ENCODE assay signal across 18 cellular contexts in genomic region chr5:80146036-80146435, GRCh38.
DNase-seq lines count a peak whose midpoint lies in the region; ATAC-seq and TF ChIP-seq lines count a peak whose summit lies in the region.
"Had no signal": no experiment of that assay in that cellular context is flagged by ENCODE, and none has a peak within 500 bp of the region (broad histone marks: within the 10 kb centered on the region; RNA-seq: fewer than 3 reads in every experiment).

No MANE protein-coding gene starts in this region.

- no peak for DNase-seq in activated naive CD4-positive, alpha-beta T cell treated with anti-CD3 and anti-CD28 coated beads for 36 hours
- DNase-seq in activated naive CD4-positive, alpha-beta T cell treated with anti-CD3 and anti-CD28 coated beads, Interleukin-2, amount 50 U/mL, for 16 hours = no peak
- peak; percentile 87 for DNase-seq in NCI-H1694 (lab: John Stamatoyannopoulos, UW)
- no peak for DNase-seq in stimulated activated effector memory CD8-positive, alpha-beta T cell treated with anti-CD3 and anti-CD28 coated beads, Interleukin-12 subunit alpha, Interleukin-12 subunit beta, amount 100 ng/mL, for 72 hours (ENCODE audit: low spot score in 2 of 2)
- DNase-seq in left colon = no peak
- no peak for DNase-seq in OCI-M2 (lab: John Stamatoyannopoulos, UW; ENCODE audit: unreplicated experiment)
- DNase-seq: activated B cell treated with CpG ODN at 0.5 μM for 24 hours; activated gamma-delta T cell; H9; islet precursor cell; mesenchymal stem cell; NCI-H187; SIG-M5; stimulated activated naive B cell treated with anti-CD40 and anti-IgM and Interleukin-4, amounts not matched to agents 10 μg/mL and 1 μg/mL and 100 μg/mL, for 72 hours; tibial artery had no signal

- intact Hi-C loops in activated naive CD4-positive, alpha-beta T cell treated with anti-CD3 and anti-CD28 coated beads for 36 hours (cut with micrococcal nuclease) = no loop called here
- intact Hi-C loops in left colon (cut with DNase I, micrococcal nuclease) = no loop called here

- peak overlapping the region; percentile 48 for H3K27ac Mint-ChIP-seq in activated naive CD4-positive, alpha-beta T cell treated with anti-CD3 and anti-CD28 coated beads for 36 hours
- peak overlapping the region in 4 of 5 experiments; percentile 31 to 83 (median 66) for H3K27ac Mint-ChIP-seq in brain
- H3K27ac Mint-ChIP-seq in stimulated activated effector memory CD8-positive, alpha-beta T cell treated with anti-CD3 and anti-CD28 coated beads, Interleukin-12 subunit alpha, Interleukin-12 subunit beta, amount 100 ng/mL, for 72 hours = peak overlapping the region; percentile 8
- H3K27ac Mint-ChIP-seq: activated B cell treated with CpG ODN at 0.5 μM for 24 hours; stimulated activated naive B cell treated with anti-CD40 and anti-IgM and Interleukin-4, amounts not matched to agents 10 μg/mL and 1 μg/mL and 100 μg/mL, for 72 hours had no signal

- H3K36me3 Mint-ChIP-seq in activated naive CD4-positive, alpha-beta T cell treated with anti-CD3 and anti-CD28 coated beads for 36 hours (ENCODE audit: low read depth) = peaks cover 42% of the 10 kb centered on the region
- peaks cover 61% of the 10 kb centered on the region for H3K36me3 Mint-ChIP-seq in brain
- peaks cover 63% of the 10 kb centered on the region for H3K36me3 Mint-ChIP-seq in stimulated activated effector memory CD8-positive, alpha-beta T cell treated with anti-CD3 and anti-CD28 coated beads, Interleukin-12 subunit alpha, Interleukin-12 subunit beta, amount 100 ng/mL, for 72 hours

- CTCF ChIA-PET in activated naive CD4-positive, alpha-beta T cell treated with anti-CD3 and anti-CD28 coated beads for 36 hours (lab: Charles Lee) = no interaction called here

- H3K4me3 Mint-ChIP-seq in activated naive CD4-positive, alpha-beta T cell treated with anti-CD3 and anti-CD28 coated beads for 36 hours = no peak overlapping the region
- H3K4me3 Mint-ChIP-seq in brain = peak overlapping the region in 1 of 5 experiments; percentile 13
- H3K4me3 Mint-ChIP-seq in stimulated activated effector memory CD8-positive, alpha-beta T cell treated with anti-CD3 and anti-CD28 coated beads, Interleukin-12 subunit alpha, Interleukin-12 subunit beta, amount 100 ng/mL, for 72 hours = no peak overlapping the region
- H3K4me3 Mint-ChIP-seq: activated B cell treated with CpG ODN at 0.5 μM for 24 hours; H9; stimulated activated naive B cell treated with anti-CD40 and anti-IgM and Interleukin-4, amounts not matched to agents 10 μg/mL and 1 μg/mL and 100 μg/mL, for 72 hours had no signal

- peaks cover 62% of the 10 kb centered on the region for H3K4me1 Mint-ChIP-seq in activated naive CD4-positive, alpha-beta T cell treated with anti-CD3 and anti-CD28 coated beads for 36 hours (ENCODE audit: low read depth)
- peaks cover 58% of the 10 kb centered on the region for H3K4me1 Mint-ChIP-seq in brain
- H3K4me1 Mint-ChIP-seq in stimulated activated effector memory CD8-positive, alpha-beta T cell treated with anti-CD3 and anti-CD28 coated beads, Interleukin-12 subunit alpha, Interleukin-12 subunit beta, amount 100 ng/mL, for 72 hours = no peaks in the 10 kb centered on the region

- H3K9me3 Mint-ChIP-seq in activated naive CD4-positive, alpha-beta T cell treated with anti-CD3 and anti-CD28 coated beads for 36 hours = no peaks in the 10 kb centered on the region
- no peaks in the 10 kb centered on the region for H3K9me3 Mint-ChIP-seq in brain
- H3K9me3 Mint-ChIP-seq in stimulated activated effector memory CD8-positive, alpha-beta T cell treated with anti-CD3 and anti-CD28 coated beads, Interleukin-12 subunit alpha, Interleukin-12 subunit beta, amount 100 ng/mL, for 72 hours = no peaks in the 10 kb centered on the region
- H3K9me3 Mint-ChIP-seq: activated B cell treated with CpG ODN at 0.5 μM for 24 hours; H9; stimulated activated naive B cell treated with anti-CD40 and anti-IgM and Interleukin-4, amounts not matched to agents 10 μg/mL and 1 μg/mL and 100 μg/mL, for 72 hours had no signal

- no peak for TF ChIP-seq CTCF in brain (conservative IDR thresholded peaks at IDR 0.05)

- no peak for ATAC-seq in stimulated activated effector memory CD8-positive, alpha-beta T cell treated with anti-CD3 and anti-CD28 coated beads, Interleukin-12 subunit alpha, Interleukin-12 subunit beta, amount 100 ng/mL, for 72 hours
- ATAC-seq in HG03354 (IDR thresholded peaks at IDR 0.05; ENCODE audit: poor library complexity, severe bottlenecking, unreplicated experiment) (no peak), left colon (no peak)
- ATAC-seq: HepG2; stimulated activated naive B cell treated with anti-CD40 and anti-IgM and Interleukin-4, amounts not matched to agents 10 μg/mL and 1 μg/mL and 100 μg/mL, for 72 hours had no signal

- no peaks in the 10 kb centered on the region for H3K27me3 Mint-ChIP-seq in activated naive CD4-positive, alpha-beta T cell treated with anti-CD3 and anti-CD28 coated beads for 36 hours (ENCODE audit: low read depth)
- H3K27me3 Mint-ChIP-seq in brain = peaks cover 6% of the 10 kb centered on the region
- H3K27me3 Mint-ChIP-seq: activated B cell treated with CpG ODN at 0.5 μM for 24 hours; stimulated activated naive B cell treated with anti-CD40 and anti-IgM and Interleukin-4, amounts not matched to agents 10 μg/mL and 1 μg/mL and 100 μg/mL, for 72 hours had no signal

Comparison
In these comparisons a context has a peak if more than half of its experiments do, and no peak if none do; other contexts are left out.
1. H3K27ac Mint-ChIP-seq: peak in every context shown above with its lines; median percentile 66 in brain; 48 in activated naive CD4-positive, alpha-beta T cell treated with anti-CD3 and anti-CD28 coated beads for 36 hours; 8 in stimulated activated effector memory CD8-positive, alpha-beta T cell treated with anti-CD3 and anti-CD28 coated beads, Interleukin-12 subunit alpha, Interleukin-12 subunit beta, amount 100 ng/mL, for 72 hours.